8 cellular contexts compared by ENCODE assay signal in the genomic region with DNA sequence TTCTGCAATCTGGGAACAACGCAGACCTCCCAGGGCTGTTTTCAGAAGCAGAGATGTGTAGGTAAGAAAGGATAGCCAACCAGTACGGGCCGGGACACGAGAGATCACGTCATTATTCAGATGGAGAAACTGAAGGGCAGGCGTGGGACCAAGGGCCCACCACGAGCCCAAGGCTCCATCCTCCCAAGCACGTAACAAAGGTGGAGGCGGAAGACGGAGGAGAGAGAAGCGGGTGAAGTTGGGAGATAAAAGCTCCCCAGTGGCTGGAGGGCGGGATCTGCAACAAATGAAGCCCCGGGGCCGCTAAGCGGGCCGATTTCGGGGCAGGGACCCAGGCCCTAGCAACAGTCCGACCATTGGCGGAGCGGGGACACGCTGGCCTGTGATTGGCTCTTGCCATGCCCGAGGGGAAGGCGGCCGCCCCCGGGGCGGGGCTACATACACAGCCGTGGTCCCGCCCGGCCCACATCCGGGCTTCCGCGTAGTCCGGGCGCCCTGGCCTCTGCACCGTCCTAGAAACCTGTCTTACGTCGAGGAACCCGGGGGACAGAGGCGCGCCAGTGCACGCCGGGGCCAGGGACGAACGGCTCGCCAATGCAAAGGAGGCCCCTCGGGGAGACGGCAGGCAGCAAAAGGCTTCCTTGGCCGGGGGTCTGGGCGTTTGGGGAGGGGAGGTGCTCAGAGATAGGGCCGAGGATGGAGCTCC. TPM values are rescaled to one million over a fixed set of nuclear protein-coding genes. Genes with fewer than 3 reads are reported as not detected.
DNase-seq lines count a peak whose midpoint lies in the region; ATAC-seq lines count a peak whose summit lies in the region.

No MANE protein-coding gene starts in this region.

- DNase-seq in AG20443 (ENCODE audit: low spot score) (peak; percentile 98), NCI-H446 treated with DMSO at 0.1 percent for 48 hours (lab: John Stamatoyannopoulos, UW) (peak; percentile 79), cerebellum (ENCODE audit: low spot score) (peak; percentile 99), kidney glomerular epithelial cell (lab: John Stamatoyannopoulos, UW) (peak; percentile 94)
- DNase-seq in activated CD4-positive, CD25-positive, alpha-beta regulatory T cell treated with anti-CD3 and anti-CD28 coated beads, Interleukin-2, amount 50 U/mL, for 72 hours, result peak; percentile 94
- peak; percentile 87 to 88 for DNase-seq in stimulated activated CD4-positive, alpha-beta T cell treated with anti-CD3 and anti-CD28 coated beads, Interleukin-1b, Interleukin-23, amount 100 ng/mL, for 1 hour (ENCODE audit: low read depth in 2 of 2)

- ATAC-seq in GM19043 (IDR thresholded peaks at IDR 0.05; ENCODE audit: low read depth, unreplicated experiment) (peak; percentile 87), HG03354 (IDR thresholded peaks at IDR 0.05; ENCODE audit: poor library complexity, severe bottlenecking, unreplicated experiment) (peak; percentile 93)

RNA-seq across cellular contexts. Expression of a gene that starts 15.5 kb away (rescaled TPM):
- total RNA-seq in cerebellum, result 11.9 TPM

RNA-seq across cellular contexts. Expression of a gene that starts 40.9 kb away (rescaled TPM):
- total RNA-seq in cerebellum, result 226 TPM

Comparison
In these comparisons a context has a peak if more than half of its experiments do, and no peak if none do; other contexts are left out.
1. Peak in every context shown above with its lines: DNase-seq and ATAC-seq.